Comparison of ENCODE assay signal across 22 cellular contexts in the genomic region with DNA sequence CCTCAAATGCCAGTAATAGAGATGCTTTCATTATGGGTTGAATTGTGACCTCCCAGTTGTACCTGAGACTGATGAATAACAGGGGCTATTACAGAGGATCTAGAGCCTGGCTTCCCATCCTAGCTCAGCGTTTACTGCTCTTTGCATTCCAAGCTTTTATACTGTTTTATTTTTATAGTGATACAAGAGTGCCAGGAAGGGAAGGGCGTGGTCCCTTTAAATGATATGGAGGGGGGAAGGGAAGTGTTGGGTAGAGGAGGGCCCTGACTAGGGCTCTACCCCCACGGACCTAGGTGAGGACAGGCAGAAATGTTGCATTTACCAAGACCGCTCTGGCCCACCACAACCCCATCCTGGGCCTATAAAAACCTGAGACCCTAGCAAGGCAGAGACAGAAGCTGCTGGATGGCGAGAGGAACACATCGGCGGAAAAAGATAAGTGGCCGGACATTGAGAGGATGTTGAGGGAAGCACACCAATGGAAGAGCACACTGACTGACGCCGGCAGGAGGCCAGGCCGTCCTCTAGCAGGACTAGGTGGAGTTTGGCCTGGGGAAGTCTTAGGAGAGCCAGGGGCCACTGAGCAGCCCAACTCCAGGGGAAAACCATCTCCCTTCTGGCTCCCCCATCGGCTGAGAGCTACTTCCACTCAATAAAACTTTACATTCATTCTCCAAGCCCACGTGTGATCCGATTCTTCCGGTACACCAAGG.
A peak's percentile ranks its signal among the peaks of the same experiment; 100 is the strongest.
DNase-seq lines count a peak whose midpoint lies in the region; ATAC-seq and TF ChIP-seq lines count a peak whose summit lies in the region.
"Had no signal": no experiment of that assay in that cellular context is flagged by ENCODE, and none has a peak within 500 bp of the region (broad histone marks: within the 10 kb centered on the region; RNA-seq: fewer than 3 reads in every experiment).

No MANE protein-coding gene starts in this region.

- H2BK5ac ChIP-seq in trophoblast cell (ENCODE audit: low read depth, low read length, poor library complexity): no peak overlapping the region

- H3K79me2 ChIP-seq in PC-9 (ENCODE audit: low read depth) (no peaks in the 10 kb centered on the region), SU-DHL-6 (ENCODE audit: insufficient read depth, low read length) (no peaks in the 10 kb centered on the region), neural cell (replicated peaks; ENCODE audit: insufficient read depth, low read length) (no peaks in the 10 kb centered on the region), trophoblast cell (ENCODE audit: control insufficient read depth, insufficient read depth, low read length, poor library complexity) (no peaks in the 10 kb centered on the region)

- CTCF ChIA-PET in PC-9 (lab: Charles Lee): no interaction called here

- H3K9ac ChIP-seq in SU-DHL-6 (ENCODE audit: low read length) (no peak overlapping the region), neural cell (ENCODE audit: low read length) (no peak overlapping the region), trophoblast cell (ENCODE audit: low read length) (peak overlapping the region; percentile 65)
- H3K9ac ChIP-seq: BLaER1 had no signal

- no peak overlapping the region for H3K14ac ChIP-seq in trophoblast cell (ENCODE audit: low read length)

- no peaks in the 10 kb centered on the region for H3K4me1 ChIP-seq in PC-9 (replicated peaks; ENCODE audit: insufficient read depth)
- peaks cover 3 to 4% of the 10 kb centered on the region in 2 experiments for H3K4me1 ChIP-seq in trophoblast cell (ENCODE audit: control insufficient read depth in 1 of 2, insufficient read depth in 2 of 2, low read length in 2 of 2)
- H3K4me1 ChIP-seq: BE2C, BLaER1 had no signal

- H3K4me2 ChIP-seq in PC-9: no peak overlapping the region
- no peak overlapping the region for H3K4me2 ChIP-seq in SU-DHL-6 (ENCODE audit: low read depth, low read length, poor library complexity, severe bottlenecking)
- no peak overlapping the region for H3K4me2 ChIP-seq in neural cell (ENCODE audit: low read length)
- no peak overlapping the region for H3K4me2 ChIP-seq in trophoblast cell (ENCODE audit: low read length)
- H3K4me2 ChIP-seq: BLaER1 had no signal

- peak overlapping the region; percentile 29 for H2BK120ac ChIP-seq in trophoblast cell (ENCODE audit: insufficient read depth, low read length, poor library complexity)

- H4K91ac ChIP-seq in trophoblast cell (ENCODE audit: low read depth, low read length): no peak overlapping the region

- no peak overlapping the region for H4K12ac ChIP-seq in trophoblast cell (ENCODE audit: low read depth, low read length)

- TF ChIP-seq EP300 in neural cell (conservative IDR thresholded peaks at IDR 0.05; ENCODE audit: poor library complexity, severe bottlenecking): no peak

- H2AFZ ChIP-seq in PC-9 (0 out of 2 replicates have a peak overlapping the region, but pooled peaks have one; percentile 23), SU-DHL-6 (ENCODE audit: low read depth, low read length, severe bottlenecking) (peak overlapping the region; percentile 55), neural cell (ENCODE audit: low read depth, low read length) (no peak overlapping the region), trophoblast cell (ENCODE audit: insufficient read depth, low read length, poor library complexity) (no peak overlapping the region)

- TF ChIP-seq RAD21 in neural cell (conservative IDR thresholded peaks at IDR 0.05): no peak

- no peak for ATAC-seq in HG02571 (IDR thresholded peaks at IDR 0.05; ENCODE audit: unreplicated experiment)

- no peak overlapping the region for H3K18ac ChIP-seq in trophoblast cell (ENCODE audit: low read length)

- H3K9me2 ChIP-seq in PC-9 (ENCODE audit: insufficient read depth) (no peaks in the 10 kb centered on the region; the same call in 1 of the 2 replicates), SU-DHL-6 (replicated peaks; ENCODE audit: insufficient read depth, low read length) (no peaks in the 10 kb centered on the region), neural cell (ENCODE audit: insufficient read depth, low read length) (no peaks in the 10 kb centered on the region)

- intact Hi-C loops in PC-9 (cut with micrococcal nuclease; ENCODE audit: unreplicated experiment): no loop called here

- WGBS in trophoblast cell (ENCODE audit: extremely low coverage, insufficient coverage, insufficient read length): no CpG with 5 or more reads among the region's 15 CpGs

- H4K20me1 ChIP-seq in PC-9 (ENCODE audit: insufficient read depth) (no peaks in the 10 kb centered on the region), SU-DHL-6 (ENCODE audit: low read depth, low read length) (no peaks in the 10 kb centered on the region), neural cell (ENCODE audit: insufficient read depth) (no peaks in the 10 kb centered on the region)
- H4K20me1 ChIP-seq: BLaER1 had no signal

- POLR2A ChIA-PET in PC-9 (lab: Charles Lee; ENCODE audit: unreplicated experiment): no interaction called here

- no peak overlapping the region for H3K4ac ChIP-seq in trophoblast cell (ENCODE audit: low read depth, low read length)

- no TSS peak for BruUV-seq in PC-9 (replicated peaks; lab: Mats Ljungman, UMichigan)

- H3K27ac ChIP-seq in PC-9: no peak overlapping the region
- H3K27ac ChIP-seq in SU-DHL-6 (ENCODE audit: low read depth, low read length): no peak overlapping the region
- H3K27ac ChIP-seq in neural cell (ENCODE audit: low read length): no peak overlapping the region
- no peak overlapping the region for H3K27ac ChIP-seq in trophoblast cell (ENCODE audit: low read depth, low read length)
- H3K27ac ChIP-seq: BLaER1 had no signal

- H3K23ac ChIP-seq in trophoblast cell (ENCODE audit: low read length): no peak overlapping the region

- no peak overlapping the region for H2AK5ac ChIP-seq in trophoblast cell (ENCODE audit: low read length)

- no peak overlapping the region for H2BK12ac ChIP-seq in trophoblast cell (ENCODE audit: low read length)

- no peak for DNase-seq in PC-9
- no peak for DNase-seq in trophoblast cell
- DNase-seq in SK-N-DZ (ENCODE audit: low spot score): no peak
- no peak for DNase-seq in activated effector memory CD4-positive, alpha-beta T cell treated with anti-CD3 and anti-CD28 coated beads, Interleukin-2, amount 50 U/mL, for 16 hours
- DNase-seq: 8988T; ACHN; BE2C; C1 segment of cervical spinal cord; CD4-positive, alpha-beta memory T cell; CD4-positive, CD25-positive, alpha-beta regulatory T cell; CD8-positive, alpha-beta memory T cell; COR-L47; DMS 273 treated with DMSO at 0.1 percent for 48 hours; DMS153; DMS53; DMS79; DND-41; GF-D8 had no signal

- peaks cover 4% of the 10 kb centered on the region for H3K79me1 ChIP-seq in trophoblast cell (ENCODE audit: low read length)

- H3F3A ChIP-seq in PC-9 (ENCODE audit: insufficient read depth, low read depth): no peaks in the 10 kb centered on the region
- no peaks in the 10 kb centered on the region for H3F3A ChIP-seq in SU-DHL-6 (ENCODE audit: insufficient read depth)
- no peaks in the 10 kb centered on the region for H3F3A ChIP-seq in neural cell (ENCODE audit: insufficient read depth, low read length, poor library complexity, severe bottlenecking)

- H3K27me3 ChIP-seq in PC-9 (ENCODE audit: insufficient read depth, low read depth) (no peaks in the 10 kb centered on the region), SU-DHL-6 (ENCODE audit: low read length) (no peaks in the 10 kb centered on the region), neural cell (ENCODE audit: insufficient read depth, low read depth, low read length) (no peaks in the 10 kb centered on the region), trophoblast cell (ENCODE audit: insufficient read depth, low read length) (no peaks in the 10 kb centered on the region)
- H3K27me3 ChIP-seq: BE2C, BLaER1 had no signal

- no peaks in the 10 kb centered on the region for H3K36me3 ChIP-seq in PC-9 (ENCODE audit: low read depth)
- no peaks in the 10 kb centered on the region for H3K36me3 ChIP-seq in SU-DHL-6 (ENCODE audit: low read length)
- no peaks in the 10 kb centered on the region for H3K36me3 ChIP-seq in neural cell (ENCODE audit: insufficient read depth, low read length)
- no peaks in the 10 kb centered on the region for H3K36me3 ChIP-seq in trophoblast cell (ENCODE audit: control insufficient read depth in 1 of 2, insufficient read depth in 2 of 2, low read length in 2 of 2)
- H3K36me3 ChIP-seq: BE2C, BLaER1 had no signal

- H3K9me3 ChIP-seq in PC-9 (ENCODE audit: insufficient read depth, low read depth) (no peaks in the 10 kb centered on the region; the same call in 1 of the 2 replicates), SU-DHL-6 (ENCODE audit: insufficient read depth, low read length) (no peaks in the 10 kb centered on the region), neural cell (ENCODE audit: low read length) (no peaks in the 10 kb centered on the region), trophoblast cell (ENCODE audit: insufficient read depth, low read depth, low read length) (no peaks in the 10 kb centered on the region)
- H3K9me3 ChIP-seq: BE2C, BLaER1 had no signal

- H3K4me3 ChIP-seq in PC-9: no peak overlapping the region
- H3K4me3 ChIP-seq in SU-DHL-6 (ENCODE audit: insufficient read depth, low read length, poor library complexity, severe bottlenecking): no peak overlapping the region
- H3K4me3 ChIP-seq in neural cell (ENCODE audit: low read length): no peak overlapping the region
- H3K4me3 ChIP-seq in trophoblast cell (ENCODE audit: low read depth, low read length): no peak overlapping the region
- H3K4me3 ChIP-seq: BLaER1 had no signal

- TF ChIP-seq CTCF in PC-9 (conservative IDR thresholded peaks at IDR 0.05): no peak
- no peak for TF ChIP-seq CTCF in SU-DHL-6 (IDR thresholded peaks at IDR 0.05; ENCODE audit: insufficient read depth, low read length, poor library complexity, severe bottlenecking)
- no peak for TF ChIP-seq CTCF in neural cell (IDR thresholded peaks at IDR 0.05; ENCODE audit: poor library complexity, severe bottlenecking)

- H4K8ac ChIP-seq in trophoblast cell (ENCODE audit: low read depth, low read length): no peak overlapping the region

TF ChIP-seq in neural cell, 6 proteins besides CTCF, POLR2A, EP300 and RAD21:
- TF ChIP-seq POLR2AphosphoS5 (IDR thresholded peaks at IDR 0.05) (peak; percentile 20), TAF1 (IDR thresholded peaks at IDR 0.05; ENCODE audit: low read depth) (no peak)

Comparison
In these comparisons a context has a peak if more than half of its experiments do, and no peak if none do; other contexts are left out.
1. H2AFZ ChIP-seq: peak in PC-9 (single experiment) and SU-DHL-6 (single experiment); none in neural cell (single experiment) and trophoblast cell (single experiment).